Comparison of ENCODE assay signal across 20 cellular contexts in genomic region chr3:177453087-177453844, GRCh38.
DNase-seq lines count a peak whose midpoint lies in the region; ATAC-seq, FAIRE-seq and TF ChIP-seq lines count a peak whose summit lies in the region.
"Had no signal": no experiment of that assay in that cellular context is flagged by ENCODE, and none has a peak within 500 bp of the region (broad histone marks: within the 10 kb centered on the region; RNA-seq: fewer than 3 reads in every experiment).

No MANE protein-coding gene starts in this region.

- BruUV-seq in HepG2 (replicated peaks; lab: Mats Ljungman, UMichigan) (no TSS peak), OCI-LY7 (replicated peaks; lab: Mats Ljungman, UMichigan) (no TSS peak)

- no peaks in the 10 kb centered on the region for H4K20me1 ChIP-seq in GM23248 (ENCODE audit: insufficient read depth)
- no peaks in the 10 kb centered on the region for H4K20me1 ChIP-seq in HepG2 (ENCODE audit: insufficient read depth, low read length)
- H4K20me1 ChIP-seq in OCI-LY7 (ENCODE audit: insufficient read depth, low read length): no peaks in the 10 kb centered on the region

- TF ChIP-seq EP300 in HepG2 (IDR thresholded peaks at IDR 0.05; ENCODE audit: low read depth in 2 of 2, low read length in 2 of 2): no peak
- no peak for TF ChIP-seq EP300 in HepG2 (CRISPR knock-in tag; IDR thresholded peaks at IDR 0.05; ENCODE audit: borderline replicate concordance)

- intact Hi-C loops in tibial artery (cut with DNase I; ENCODE audit: low total_unique reads): loop anchor here (10.0 kb wide), 1 partner anchor 88 kb away; no protein-coding TSS in a partner anchor
- intact Hi-C loops in HepG2 (cut with micrococcal nuclease; ENCODE audit: unreplicated experiment): no loop called here
- intact Hi-C loops in OCI-LY7 (cut with micrococcal nuclease; ENCODE audit: unreplicated experiment): no loop called here

- H3K36me3 ChIP-seq in GM23248 (ENCODE audit: low read depth) (no peaks in the 10 kb centered on the region), SJCRH30 (no peaks in the 10 kb centered on the region), parathyroid adenoma (ENCODE audit: control insufficient read depth, insufficient read depth, low read length) (no peaks in the 10 kb centered on the region), tibial artery (no peaks in the 10 kb centered on the region), HepG2 (replicated peaks in 1 of 2; ENCODE audit: control insufficient read depth in 1 of 2, insufficient read depth in 2 of 2, low read length in 2 of 2) (no peaks in the 10 kb centered on the region), OCI-LY7 (ENCODE audit: insufficient read depth, low read length) (no peaks in the 10 kb centered on the region)
- H3K36me3 ChIP-seq: MG63 had no signal

- H3K4me2 ChIP-seq in GM23248 (ENCODE audit: unreplicated experiment) (no peak overlapping the region), parathyroid adenoma (ENCODE audit: low read length) (no peak overlapping the region), HepG2 (ENCODE audit: low read depth, low read length) (no peak overlapping the region), OCI-LY7 (ENCODE audit: low read length) (no peak overlapping the region)
- H3K4me2 ChIP-seq: SK-N-SH had no signal

- TF ChIP-seq POLR2A in HepG2 (IDR thresholded peaks at IDR 0.05; ENCODE audit: insufficient read depth in 1 of 2, low read depth in 2 of 2, low read length in 2 of 2): no peak

- 89% methylated on average over 6 of the region's 6 CpGs for WGBS in GM23248 (ENCODE audit: low coverage in 1 of 2, low lambda C conversion rate in 2 of 2, missing lambda C conversion rate in 2 of 2), 2 experiments
- 74% methylated on average over 6 of the region's 6 CpGs for WGBS in HepG2 (ENCODE audit: low lambda C conversion rate)

- POLR2A ChIA-PET in HepG2 (lab: Yijun Ruan, JAX): no interaction called here
- POLR2A ChIA-PET in OCI-LY7 (lab: Charles Lee): interaction anchor here (0.6 kb wide), 3 partner anchors 26 to 195 kb away, joined by 3 read pairs; no protein-coding TSS in a partner anchor

- FAIRE-seq in HepG2 (lab: Jason Lieb, UNC): no peak
- FAIRE-seq: colon, D721Med had no signal

- no peak for TF ChIP-seq CTCF in foreskin keratinocyte (conservative IDR thresholded peaks at IDR 0.05)
- no peak for TF ChIP-seq CTCF in parathyroid adenoma (IDR thresholded peaks at IDR 0.05)
- TF ChIP-seq CTCF in tibial artery (IDR thresholded peaks at IDR 0.05): no peak
- no peak for TF ChIP-seq CTCF in HepG2 (CRISPR knock-in tag; IDR thresholded peaks at IDR 0.05)
- no peak for TF ChIP-seq CTCF in OCI-LY7 (conservative IDR thresholded peaks at IDR 0.05; ENCODE audit: low read length)

- H2AFZ ChIP-seq in GM23248 (no peak overlapping the region), parathyroid adenoma (peak overlapping the region; percentile 2), HepG2 (ENCODE audit: low read length) (no peak overlapping the region), OCI-LY7 (ENCODE audit: low read length) (no peak overlapping the region)

- ATAC-seq in foreskin keratinocyte (no peak), HepG2 (no peak), HG03159 (IDR thresholded peaks at IDR 0.05; ENCODE audit: unreplicated experiment) (no peak)
- ATAC-seq: effector memory CD8-positive, alpha-beta T cell; natural killer cell treated with Interleukin-12 subunit alpha and Interleukin-12 subunit beta and Interleukin-15 and Interleukin-18, amount 100 ng/mL, for 72 hours had no signal

- H3F3A ChIP-seq in GM23248 (ENCODE audit: insufficient read depth): peaks cover 15% of the 10 kb centered on the region

- H3K9me3 ChIP-seq in GM23248 (ENCODE audit: low read depth): no peaks in the 10 kb centered on the region
- H3K9me3 ChIP-seq in SJCRH30 (replicated peaks): 0 out of 2 replicates have a peak, but pooled peaks cover 2% of the 10 kb centered on the region
- no peaks in the 10 kb centered on the region for H3K9me3 ChIP-seq in parathyroid adenoma (ENCODE audit: control insufficient read depth, low read length)
- peaks cover 0 to 8% (median 0%) of the 10 kb centered on the region in 3 donors for H3K9me3 ChIP-seq in tibial artery
- H3K9me3 ChIP-seq in HepG2 (ENCODE audit: low read length): no peaks in the 10 kb centered on the region
- no peaks in the 10 kb centered on the region for H3K9me3 ChIP-seq in OCI-LY7 (ENCODE audit: low read length)
- H3K9me3 ChIP-seq: SK-N-SH had no signal

- H3K79me2 ChIP-seq in GM23248 (ENCODE audit: insufficient read depth) (no peaks in the 10 kb centered on the region), parathyroid adenoma (no peaks in the 10 kb centered on the region), HepG2 (ENCODE audit: insufficient read depth, low read length) (no peaks in the 10 kb centered on the region), OCI-LY7 (ENCODE audit: insufficient read depth, low read depth, low read length) (no peaks in the 10 kb centered on the region)

- in situ Hi-C loops in GM23248 (cut with MboI): no loop called here
- in situ Hi-C loops in HepG2 (cut with HindIII; ENCODE audit: extremely low pct_ligation_motif_present, low pct_unique_long_range_greater_than_20kb): no loop called here

- H3K4me3 ChIP-seq in GM23248: no peak overlapping the region
- H3K4me3 ChIP-seq in SJCRH30: no peak overlapping the region
- no peak overlapping the region for H3K4me3 ChIP-seq in parathyroid adenoma (ENCODE audit: low read depth, low read length)
- no peak overlapping the region for H3K4me3 ChIP-seq in tibial artery
- no peak overlapping the region for H3K4me3 ChIP-seq in HepG2 (replicated peaks in 1 of 3; ENCODE audit: insufficient read depth in 1 of 3, low read depth in 2 of 3, low read length in 3 of 3)
- H3K4me3 ChIP-seq in OCI-LY7 (ENCODE audit: low read depth, low read length, poor library complexity, severe bottlenecking): no peak overlapping the region
- H3K4me3 ChIP-seq: MG63 had no signal

- H3K9ac ChIP-seq in GM23248: no peak overlapping the region
- H3K9ac ChIP-seq in parathyroid adenoma: no peak overlapping the region
- no peak overlapping the region for H3K9ac ChIP-seq in HepG2 (ENCODE audit: insufficient read depth, low read depth, low read length)

- DNase-seq in GM23248 (no peak), SJCRH30 (no peak), foreskin keratinocyte (no peak), tibial artery (no peak), HepG2 (ENCODE audit: low spot score) (no peak), OCI-LY7 (ENCODE audit: low spot score) (no peak)
- DNase-seq: activated CD4-positive, alpha-beta T cell treated with anti-CD3 and anti-CD28 coated beads, Interleukin-2, amount 50 U/mL, for 4 hours; activated CD8-positive, alpha-beta memory T cell treated with anti-CD3 and anti-CD28 coated beads, Interleukin-2, amount 50 U/mL, for 48 hours; activated effector memory CD4-positive, alpha-beta T cell treated with Interleukin-2 at 50 U/mL for 16 hours; effector memory CD8-positive, alpha-beta T cell; glutamatergic neuron; GOT3; SK-N-SH; stimulated activated CD4-positive, alpha-beta T cell treated with anti-CD3 and anti-CD28 coated beads, Interleukin-1b, Interleukin-23, amount 100 ng/mL, for 48 hours had no signal

- H3K4me1 ChIP-seq in GM23248 (ENCODE audit: insufficient read depth) (peaks cover 16% of the 10 kb centered on the region), SJCRH30 (peaks cover 24% of the 10 kb centered on the region), foreskin keratinocyte (peaks cover 39% of the 10 kb centered on the region), parathyroid adenoma (peaks cover 15% of the 10 kb centered on the region), tibial artery (peaks cover 0 to 13% (median 5%) of the 10 kb centered on the region in 4 donors), HepG2 (ENCODE audit: insufficient read depth, low read length) (peaks cover 30% of the 10 kb centered on the region), OCI-LY7 (ENCODE audit: insufficient read depth, low read length, poor library complexity, severe bottlenecking) (no peaks in the 10 kb centered on the region)

- TF ChIP-seq RAD21 in HepG2 (CRISPR knock-in tag; IDR thresholded peaks at IDR 0.05): no peak

- CTCF ChIA-PET in HepG2 (lab: Yijun Ruan, JAX; ENCODE audit: low intra/inter-chr PET ratio, low total read pairs): no interaction called here
- CTCF ChIA-PET in OCI-LY7 (lab: Charles Lee; ENCODE audit: unreplicated experiment): no interaction called here

- H3K9me2 ChIP-seq in GM23248 (ENCODE audit: insufficient read depth) (no peaks in the 10 kb centered on the region), OCI-LY7 (ENCODE audit: insufficient read depth, low read length) (no peaks in the 10 kb centered on the region)
- H3K9me2 ChIP-seq: SK-N-SH had no signal

- H3K27me3 ChIP-seq in GM23248 (replicated peaks; ENCODE audit: insufficient read depth): no peaks in the 10 kb centered on the region
- no peaks in the 10 kb centered on the region for H3K27me3 ChIP-seq in SJCRH30
- H3K27me3 ChIP-seq in foreskin keratinocyte: no peaks in the 10 kb centered on the region
- H3K27me3 ChIP-seq in parathyroid adenoma (ENCODE audit: control insufficient read depth, insufficient read depth, low read length): no peaks in the 10 kb centered on the region
- H3K27me3 ChIP-seq in tibial artery: no peaks in the 10 kb centered on the region
- no peaks in the 10 kb centered on the region; a peak in 1 of 5 replicates for H3K27me3 ChIP-seq in HepG2 (ENCODE audit: control insufficient read depth in 1 of 2, insufficient read depth in 2 of 2, low read length in 2 of 2)
- H3K27me3 ChIP-seq: MG63 had no signal

- peak overlapping the region; percentile 78 for H3K27ac ChIP-seq in GM23248
- H3K27ac ChIP-seq in SJCRH30: peak overlapping the region; percentile 80
- H3K27ac ChIP-seq in foreskin keratinocyte: peak overlapping the region; percentile 95
- no peak overlapping the region for H3K27ac ChIP-seq in parathyroid adenoma
- H3K27ac ChIP-seq in tibial artery: no peak overlapping the region
- no peak overlapping the region for H3K27ac ChIP-seq in HepG2 (ENCODE audit: extremely low read length, insufficient read depth, low read length)
- H3K27ac ChIP-seq in OCI-LY7 (ENCODE audit: low read depth, low read length, poor library complexity, severe bottlenecking): no peak overlapping the region

TF ChIP-seq in HepG2, 621 proteins besides CTCF, POLR2A, EP300 and RAD21 (continues in another document):
- no peak for TF ChIP-seq AHR (CRISPR knock-in tag; IDR thresholded peaks at IDR 0.05)
- no peak for TF ChIP-seq ZFP82 (CRISPR knock-in tag; IDR thresholded peaks at IDR 0.05; ENCODE audit: borderline replicate concordance)
- no peak for TF ChIP-seq CBX2 (IDR thresholded peaks at IDR 0.05; ENCODE audit: low read depth, low read length)
- no peak for TF ChIP-seq CBX2 (CRISPR knock-in tag; IDR thresholded peaks at IDR 0.05; ENCODE audit: low read depth)
- no peak for TF ChIP-seq ZNF136 (CRISPR knock-in tag; IDR thresholded peaks at IDR 0.05; ENCODE audit: low read depth)
- TF ChIP-seq ARNT (IDR thresholded peaks at IDR 0.05): no peak
- no peak for TF ChIP-seq HMG20A (CRISPR knock-in tag; IDR thresholded peaks at IDR 0.05; ENCODE audit: borderline replicate concordance)
- TF ChIP-seq ZNF530 (CRISPR knock-in tag; IDR thresholded peaks at IDR 0.05; ENCODE audit: low read depth): no peak

Comparison
In these comparisons a context has a peak if more than half of its experiments do, and no peak if none do; other contexts are left out.
1. H3K27ac ChIP-seq: peak in GM23248 (single experiment), SJCRH30 (single experiment) and foreskin keratinocyte (single experiment); none in parathyroid adenoma (single experiment), tibial artery (0 of 2), HepG2 (single experiment) and OCI-LY7 (single experiment).